In genomic region chr17:47231334-47231733, GRCh38 we compare ENCODE assay signal across 21 cellular contexts. TPM values are rescaled to one million over a fixed set of nuclear protein-coding genes. Genes with fewer than 3 reads are reported as not detected.
DNase-seq lines count a peak whose midpoint lies in the region; ATAC-seq, FAIRE-seq and TF ChIP-seq lines count a peak whose summit lies in the region.
"Had no signal": no experiment of that assay in that cellular context is flagged by ENCODE, and none has a peak within 500 bp of the region (broad histone marks: within the 10 kb centered on the region; RNA-seq: fewer than 3 reads in every experiment).

No MANE protein-coding gene starts in this region.

- RAD21 ChIA-PET in HCT116 (lab: Charles Lee; ENCODE audit: low non-redundant PET in 1 of 2, low total read pairs in 2 of 2, uncharacterized antibody in 2 of 2, unreplicated experiment in 2 of 2), result no interaction called here

- 48% methylated on average over 3 of the region's 3 CpGs for WGBS in K562 (ENCODE audit: insufficient coverage, low coverage, missing lambda C conversion rate)

- no peak overlapping the region for H3K27ac Mint-ChIP-seq in stimulated activated naive B cell treated with anti-CD40 and anti-IgM and Interleukin-4, amounts not matched to agents 10 μg/mL and 1 μg/mL and 100 μg/mL, for 72 hours
- no peak overlapping the region for H3K27ac Mint-ChIP-seq in mesothelial cell of epicardium

- H3K4me3 Mint-ChIP-seq in stimulated activated naive B cell treated with anti-CD40 and anti-IgM and Interleukin-4, amounts not matched to agents 10 μg/mL and 1 μg/mL and 100 μg/mL, for 72 hours, result peak overlapping the region in 1 of 2 donors; percentile 82
- no peak overlapping the region for H3K4me3 Mint-ChIP-seq in mesothelial cell of epicardium

- H3K27me3 ChIP-seq in HCT116 (ENCODE audit: insufficient read depth, low read length), result no peaks in the 10 kb centered on the region
- no peaks in the 10 kb centered on the region for H3K27me3 ChIP-seq in K562 (ENCODE audit: control insufficient read depth in 2 of 2, insufficient read depth in 2 of 2, low read length in 2 of 2)

- peaks cover 19 to 26% of the 10 kb centered on the region in 2 donors for H3K4me1 Mint-ChIP-seq in stimulated activated naive B cell treated with anti-CD40 and anti-IgM and Interleukin-4, amounts not matched to agents 10 μg/mL and 1 μg/mL and 100 μg/mL, for 72 hours
- H3K4me1 Mint-ChIP-seq in mesothelial cell of epicardium, result peaks cover 14% of the 10 kb centered on the region

- H3K4me2 ChIP-seq in HCT116 (ENCODE audit: low read length) (no peak overlapping the region), K562 (ENCODE audit: insufficient read depth, low read length) (no peak overlapping the region)

- H3K36me3 Mint-ChIP-seq in stimulated activated naive B cell treated with anti-CD40 and anti-IgM and Interleukin-4, amounts not matched to agents 10 μg/mL and 1 μg/mL and 100 μg/mL, for 72 hours, result peaks cover 2% of the 10 kb centered on the region in 2 donors
- H3K36me3 Mint-ChIP-seq in mesothelial cell of epicardium, result no peaks in the 10 kb centered on the region
- H3K36me3 Mint-ChIP-seq: CD14-positive monocyte had no signal

- no peak overlapping the region for H3K4me3 ChIP-seq in HCT116 (replicated peaks in 1 of 2; ENCODE audit: low read depth in 1 of 2, low read length in 2 of 2)
- H3K4me3 ChIP-seq in K562, result no peak overlapping the region
- H3K4me3 ChIP-seq: SK-N-MC had no signal

- H3K79me2 ChIP-seq in HCT116 (ENCODE audit: insufficient read depth, low read length) (no peaks in the 10 kb centered on the region), K562 (ENCODE audit: control insufficient read depth, insufficient read depth, low read length) (no peaks in the 10 kb centered on the region)

- H3K9ac ChIP-seq in HCT116 (ENCODE audit: low read length), result no peak overlapping the region
- no peak overlapping the region for H3K9ac ChIP-seq in K562 (ENCODE audit: insufficient read depth in 1 of 2, low read depth in 2 of 2, low read length in 2 of 2)

- no TSS peak for BruUV-seq in HCT116 (replicated peaks; lab: Mats Ljungman, UMichigan)
- BruUV-seq in K562 (replicated peaks; lab: Mats Ljungman, UMichigan), result no TSS peak

- no peak for TF ChIP-seq EP300 in K562 (IDR thresholded peaks at IDR 0.05; ENCODE audit: low read length)

- H3K27ac ChIP-seq in HCT116 (ENCODE audit: low read depth, low read length), result no peak overlapping the region
- no peak overlapping the region for H3K27ac ChIP-seq in K562 (ENCODE audit: extremely low read depth, low read depth, low read length)
- H3K27ac ChIP-seq: HL-60, SK-N-MC had no signal

- intact Hi-C loops in HCT116 (cut with micrococcal nuclease), result no loop called here
- intact Hi-C loops in K562 (cut with micrococcal nuclease), result loop anchor here (2.0 kb wide), 2 partner anchors 57 to 383 kb away; no protein-coding TSS in a partner anchor

- POLR2A ChIA-PET in HCT116 (lab: Charles Lee), result no interaction called here
- POLR2A ChIA-PET in K562 (lab: Yijun Ruan, JAX), result interaction anchor here (0.6 to 1.3 kb wide), 3 partner anchors 11 to 232 kb away, joined by 3 to 5 read pairs (median 4); no protein-coding TSS in a partner anchor

- no peaks in the 10 kb centered on the region for H4K20me1 ChIP-seq in HCT116 (ENCODE audit: insufficient read depth)
- no peaks in the 10 kb centered on the region for H4K20me1 ChIP-seq in K562 (replicated peaks; ENCODE audit: control insufficient read depth, insufficient read depth, low read length)

- H3K9me1 ChIP-seq in K562 (ENCODE audit: control insufficient read depth, insufficient read depth, low read length), result no peaks in the 10 kb centered on the region

- H3K36me3 ChIP-seq in HCT116 (ENCODE audit: control insufficient read depth in 1 of 2, insufficient read depth in 2 of 2, low read length in 2 of 2) (no peaks in the 10 kb centered on the region), K562 (ENCODE audit: control insufficient read depth, insufficient read depth, low read length) (0 out of 3 replicates have a peak, but pooled peaks cover under 1% of the 10 kb centered on the region)

- H3K27me3 Mint-ChIP-seq in stimulated activated naive B cell treated with anti-CD40 and anti-IgM and Interleukin-4, amounts not matched to agents 10 μg/mL and 1 μg/mL and 100 μg/mL, for 72 hours, result no peaks in the 10 kb centered on the region
- peaks cover 5% of the 10 kb centered on the region for H3K27me3 Mint-ChIP-seq in mesothelial cell of epicardium (ENCODE audit: low read depth)

- TF ChIP-seq CTCF in HCT116 (IDR thresholded peaks at IDR 0.05 in 2 of 3, conservative IDR thresholded peaks at IDR 0.05 in 1 of 3; ENCODE audit: borderline replicate concordance in 1 of 3, insufficient read depth in 1 of 3, low read depth in 2 of 3, low read length in 2 of 3) (no peak), K562 (IDR thresholded peaks at IDR 0.05 in 2 of 3, conservative IDR thresholded peaks at IDR 0.05 in 1 of 3; ENCODE audit: insufficient read depth in 2 of 3, low read depth in 1 of 3, low read length in 3 of 3) (no peak), mesothelial cell of epicardium (IDR thresholded peaks at IDR 0.05; ENCODE audit: unreplicated experiment) (no peak)

- no peak for ATAC-seq in HCT116
- ATAC-seq in K562, result no peak
- ATAC-seq in stimulated activated naive B cell treated with anti-CD40 and anti-IgM and Interleukin-4, amounts not matched to agents 10 μg/mL and 1 μg/mL and 100 μg/mL, for 72 hours (replicated peaks), result peak; percentile 43 to 48
- no peak for ATAC-seq in GM21723 (IDR thresholded peaks at IDR 0.05; ENCODE audit: unreplicated experiment)

- no peak for DNase-seq in HCT116 (ENCODE audit: low read depth, low spot score)
- DNase-seq in NAMALWA (ENCODE audit: low spot score), result peak; percentile 15
- DNase-seq in K562 (ENCODE audit: extremely low read depth in 1 of 4, low spot score in 3 of 4), result no peak
- DNase-seq in stimulated activated naive B cell treated with anti-CD40 and anti-IgM and Interleukin-4, amounts not matched to agents 10 μg/mL and 1 μg/mL and 100 μg/mL, for 72 hours, result no peak
- DNase-seq in mesothelial cell of epicardium (ENCODE audit: low spot score in 2 of 2, unreplicated experiment in 2 of 2), result no peak
- no peak for DNase-seq in GDM1 (lab: John Stamatoyannopoulos, UW)
- DNase-seq: DMS79 treated with DMSO at 0.1 percent for 48 hours, H7, MV-4-11, NCI-H1417, NCI-H187, NCI-H226, NCI-H524 treated with DMSO at 0.1 percent for 48 hours, SHP77 had no signal

- in situ Hi-C loops in K562 (cut with MboI), result loop anchor here (5.0 kb wide), 1 partner anchor 81 kb away; no protein-coding TSS in a partner anchor

- no peak for TF ChIP-seq RAD21 in HCT116 (IDR thresholded peaks at IDR 0.05; ENCODE audit: low read depth)
- TF ChIP-seq RAD21 in K562 (CRISPR knock-in tag; conservative IDR thresholded peaks at IDR 0.05 in 1 of 2, IDR thresholded peaks at IDR 0.05 in 1 of 2), result no peak

- peaks cover 0 to 3% of the 10 kb centered on the region in 2 experiments; a peak in 1 of 4 replicates for H3K9me3 ChIP-seq in HCT116 (ENCODE audit: control insufficient read depth in 1 of 2, insufficient read depth in 1 of 2, low read depth in 1 of 2, low read length in 2 of 2)
- no peaks in the 10 kb centered on the region for H3K9me3 ChIP-seq in K562 (replicated peaks; ENCODE audit: control insufficient read depth, insufficient read depth, low read depth, low read length)

- no peak for FAIRE-seq in K562 (lab: Jason Lieb, UNC)

- no peaks in the 10 kb centered on the region for H3K9me2 ChIP-seq in HCT116 (ENCODE audit: insufficient read depth)

- peaks cover 0 to 4% of the 10 kb centered on the region in 2 donors for H3K9me3 Mint-ChIP-seq in stimulated activated naive B cell treated with anti-CD40 and anti-IgM and Interleukin-4, amounts not matched to agents 10 μg/mL and 1 μg/mL and 100 μg/mL, for 72 hours
- H3K9me3 Mint-ChIP-seq in mesothelial cell of epicardium, result no peaks in the 10 kb centered on the region

- H2AFZ ChIP-seq in HCT116 (ENCODE audit: low read depth, low read length, poor library complexity, severe bottlenecking) (peak overlapping the region; percentile 83), K562 (ENCODE audit: low read depth, low read length) (0 out of 2 replicates have a peak overlapping the region, but pooled peaks have one; percentile 17)

- H3K4me1 ChIP-seq in HCT116 (ENCODE audit: control insufficient read depth in 1 of 2, insufficient read depth in 2 of 2, low read length in 2 of 2), result peaks cover 7 to 12% of the 10 kb centered on the region in 2 experiments
- H3K4me1 ChIP-seq in K562 (replicated peaks in 1 of 2; ENCODE audit: control insufficient read depth in 2 of 2, insufficient read depth in 2 of 2, low read length in 2 of 2), result peaks cover 5 to 18% of the 10 kb centered on the region in 2 experiments; a peak in 3 of 5 replicates

- CTCF ChIA-PET in HCT116 (lab: Charles Lee) (no interaction called here), K562 (lab: Yijun Ruan, JAX; ENCODE audit: low intra/inter-chr PET ratio) (interaction anchor here (3.7 kb wide), 1 partner anchor 84 kb away, joined by 58 read pairs; no protein-coding TSS in a partner anchor)

- TF ChIP-seq POLR2A in HCT116 (IDR thresholded peaks at IDR 0.05; ENCODE audit: borderline replicate concordance, extremely low read depth, insufficient read depth, insufficient read length) (no peak), K562 (conservative IDR thresholded peaks at IDR 0.05) (no peak)

RNA-seq across cellular contexts. Expression of gene MYL4, which starts 22.2 kb away (rescaled TPM):
- total RNA-seq in HCT116 (2021; ENCODE audit: unreplicated experiment) (0.32 TPM), K562 (2014; rRNA removed) (170 and 213 TPM in 2 replicates), K562 (2014; rRNA removed; fragmentation: Illumina TruSeq; extraction: Trizol) (83.5 and 117 TPM in 2 replicates), K562 (2015; rRNA removed; fragmentation: Illumina TruSeq; extraction: Trizol) (149 TPM in 2 replicates), K562 (2021) (177 and 183 TPM in 2 replicates), mesothelial cell of epicardium (1.0 to 1.6 TPM (median 1.1 TPM) in 3 replicates)
- polyA plus RNA-seq in HCT116 (2012), result not detected in 2 replicates
- 69.7 and 135 TPM in 2 replicates for total RNA-seq in K562 (2011; cell fraction: chromatin; rRNA removed; ENCODE audit: low replicate concordance)
- 127 and 133 TPM in 2 replicates for total RNA-seq in K562 (2011; cell fraction: nucleolus; rRNA removed)
- 109 and 110 TPM in 2 replicates for total RNA-seq in K562 (2011; cell fraction: nucleoplasm; rRNA removed)
- polyA plus RNA-seq in K562 (2011; rRNA removed) (221 and 324 TPM in 2 replicates), K562 (2014; fragmentation: Illumina TruSeq; extraction: Trizol) (252 and 284 TPM in 2 replicates), K562 (2014; fragmentation: Nextera tagmentation; extraction: Ambion mirVana) (100 to 1,000 TPM; 287 to 423 TPM), K562 (2014; rRNA removed) (319 and 378 TPM in 2 replicates)
- polyA plus RNA-seq in K562 (2011; cell fraction: cytosol; rRNA removed), result 287 and 309 TPM in 2 replicates
- 346 and 397 TPM in 2 replicates for polyA plus RNA-seq in K562 (2011; cell fraction: nucleus; rRNA removed)
- polyA plus RNA-seq in K562 (2012), result 170 and 179 TPM in 2 replicates
- polyA minus RNA-seq in K562 (2011; rRNA and poly(A)+ RNA removed), result 90.7 and 106 TPM in 2 replicates
- 34.9 and 40.8 TPM in 2 replicates for polyA minus RNA-seq in K562 (2011; cell fraction: cytosol; rRNA and poly(A)+ RNA removed)
- 29.5 and 45.3 TPM in 2 replicates for polyA minus RNA-seq in K562 (2011; cell fraction: nucleus; rRNA and poly(A)+ RNA removed)
- total RNA-seq: A673, G401, H7, HT1080 had no signal
- polyA plus RNA-seq: CD14-positive monocyte had no signal

RNA-seq across cellular contexts. Expression of gene ITGB3, which starts 22.3 kb away (rescaled TPM):
- total RNA-seq in HCT116 (2021; ENCODE audit: unreplicated experiment) (not detected), K562 (2014; rRNA removed) (0.45 and 0.54 TPM in 2 replicates), K562 (2014; rRNA removed; fragmentation: Illumina TruSeq; extraction: Trizol) (0.47 and 0.99 TPM in 2 replicates), K562 (2015; rRNA removed; fragmentation: Illumina TruSeq; extraction: Trizol) (0.30 and 0.62 TPM in 2 replicates), K562 (2021) (0.84 and 0.92 TPM in 2 replicates), mesothelial cell of epicardium (1.0 to 1.5 TPM (median 1.1 TPM) in 3 replicates)
- 0.14 and 0.15 TPM in 2 replicates for polyA plus RNA-seq in HCT116 (2012)
- total RNA-seq in K562 (2011; cell fraction: chromatin; rRNA removed; ENCODE audit: low replicate concordance), result 3.2 and 6.2 TPM in 2 replicates
- 2.8 and 4.7 TPM in 2 replicates for total RNA-seq in K562 (2011; cell fraction: nucleolus; rRNA removed)
- total RNA-seq in K562 (2011; cell fraction: nucleoplasm; rRNA removed), result 3.4 and 4.4 TPM in 2 replicates
- polyA plus RNA-seq in K562 (2011; rRNA removed) (1.1 and 2.6 TPM in 2 replicates), K562 (2014; fragmentation: Illumina TruSeq; extraction: Trizol) (0.60 and 0.62 TPM in 2 replicates), K562 (2014; fragmentation: Nextera tagmentation; extraction: Ambion mirVana) (under 1 TPM in 1 of 2 experiments, not detected in 1; 0.08 TPM), K562 (2014; rRNA removed) (0.32 and 0.62 TPM in 2 replicates)
- 1.0 and 1.9 TPM in 2 replicates for polyA plus RNA-seq in K562 (2011; cell fraction: cytosol; rRNA removed)
- polyA plus RNA-seq in K562 (2011; cell fraction: nucleus; rRNA removed), result 0.95 and 3.2 TPM in 2 replicates
- polyA plus RNA-seq in K562 (2012), result 0.73 and 1.0 TPM in 2 replicates
- polyA minus RNA-seq in K562 (2011; rRNA and poly(A)+ RNA removed), result 1.8 and 6.9 TPM in 2 replicates
- polyA minus RNA-seq in K562 (2011; cell fraction: cytosol; rRNA and poly(A)+ RNA removed), result 0.64 and 3.1 TPM in 2 replicates
- 1.2 and 1.6 TPM in 2 replicates for polyA minus RNA-seq in K562 (2011; cell fraction: nucleus; rRNA and poly(A)+ RNA removed)
- total RNA-seq: A673, G401 had no signal

RNA-seq across cellular contexts. Expression of gene CDC27, which starts 42.2 kb away (rescaled TPM):
- 191 TPM for total RNA-seq in HCT116 (2021; ENCODE audit: unreplicated experiment)
- polyA plus RNA-seq in HCT116 (2012), result 101 and 123 TPM in 2 replicates
- 143 and 304 TPM in 2 replicates for total RNA-seq in K562 (2011; cell fraction: chromatin; rRNA removed; ENCODE audit: low replicate concordance)
- total RNA-seq in K562 (2011; cell fraction: nucleolus; rRNA removed), result 50.0 and 59.6 TPM in 2 replicates
- 94.1 and 102 TPM in 2 replicates for total RNA-seq in K562 (2011; cell fraction: nucleoplasm; rRNA removed)
- 79.5 and 81.0 TPM in 2 replicates for total RNA-seq in K562 (2014; rRNA removed)
- 102 and 118 TPM in 2 replicates for total RNA-seq in K562 (2014; rRNA removed; fragmentation: Illumina TruSeq; extraction: Trizol)
- 83.0 and 94.1 TPM in 2 replicates for total RNA-seq in K562 (2015; rRNA removed; fragmentation: Illumina TruSeq; extraction: Trizol)
- total RNA-seq in K562 (2021), result 117 and 119 TPM in 2 replicates
- polyA plus RNA-seq in K562 (2011; rRNA removed), result 119 and 155 TPM in 2 replicates
- 67.7 and 77.1 TPM in 2 replicates for polyA plus RNA-seq in K562 (2011; cell fraction: cytosol; rRNA removed)
- 118 and 164 TPM in 2 replicates for polyA plus RNA-seq in K562 (2011; cell fraction: nucleus; rRNA removed)
- 36.5 and 85.2 TPM in 2 replicates for polyA plus RNA-seq in K562 (2012)
- 94.1 and 104 TPM in 2 replicates for polyA plus RNA-seq in K562 (2014; fragmentation: Illumina TruSeq; extraction: Trizol)
- 10 to 100 TPM; 28.6 to 34.5 TPM for polyA plus RNA-seq in K562 (2014; fragmentation: Nextera tagmentation; extraction: Ambion mirVana)
- 41.9 and 48.3 TPM in 2 replicates for polyA plus RNA-seq in K562 (2014; rRNA removed)
- 353 and 364 TPM in 2 replicates for polyA minus RNA-seq in K562 (2011; rRNA and poly(A)+ RNA removed)
- polyA minus RNA-seq in K562 (2011; cell fraction: cytosol; rRNA and poly(A)+ RNA removed), result 95.5 and 126 TPM in 2 replicates
- polyA minus RNA-seq in K562 (2011; cell fraction: nucleus; rRNA and poly(A)+ RNA removed), result 34.6 and 86.0 TPM in 2 replicates
- 91.4 to 94.2 TPM (median 92.8 TPM) in 3 replicates for total RNA-seq in mesothelial cell of epicardium

Comparison
In these comparisons a context has a peak if more than half of its experiments do, and no peak if none do; other contexts are left out.
1. ATAC-seq: peak in stimulated activated naive B cell treated with anti-CD40 and anti-IgM and Interleukin-4, amounts not matched to agents 10 μg/mL and 1 μg/mL and 100 μg/mL, for 72 hours (2 of 2); none in HCT116 (single experiment), K562 (single experiment) and GM21723 (single experiment).
2. RNA of gene MYL4, which starts 22.2 kb away (total RNA-seq): 69.7 to 213 TPM in K562; 1.0 to 1.6 TPM in mesothelial cell of epicardium and 0.32 TPM in HCT116 (single experiment); every median in the first group is over 10 times any median in the second.